9 cellular contexts compared by ENCODE assay signal in the genomic region with DNA sequence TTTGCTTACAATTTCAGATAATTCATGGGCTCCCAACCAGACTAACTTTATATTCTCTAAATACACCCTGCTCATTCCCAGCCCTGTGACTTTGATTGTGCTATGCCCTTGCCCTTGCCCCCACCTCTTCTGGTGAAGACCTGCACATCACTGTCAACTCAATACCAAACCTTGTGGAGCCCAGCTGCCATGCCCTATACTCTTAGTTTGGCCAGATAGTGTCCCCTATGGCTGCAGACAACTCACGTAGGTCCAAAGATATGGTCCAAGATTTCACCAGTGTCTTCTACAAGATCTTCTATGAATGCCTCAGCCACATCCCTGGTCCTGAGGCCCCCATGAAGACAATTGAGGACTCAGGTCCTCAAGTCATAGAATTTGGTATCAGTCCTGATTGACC.
"Had no signal": no experiment of that assay in that cellular context is flagged by ENCODE, and none has a peak within 500 bp of the region (broad histone marks: within the 10 kb centered on the region; RNA-seq: fewer than 3 reads in every experiment).

No MANE protein-coding gene starts in this region.

- H3K27ac ChIP-seq: colonic mucosa, esophagus squamous epithelium, gastrocnemius medialis, heart right ventricle, lower lobe of right lung had no signal

- H3K4me3 Mint-ChIP-seq: dendritic cell treated with granulocyte-macrophage colony-stimulating factor and Interleukin-4, amounts not matched to agents 40 ng/mL and 50 ng/mL, for 4 days; effector memory CD8-positive, alpha-beta T cell; mesothelial cell of epicardium had no signal

- H3K27ac Mint-ChIP-seq: dendritic cell treated with granulocyte-macrophage colony-stimulating factor and Interleukin-4, amounts not matched to agents 40 ng/mL and 50 ng/mL, for 4 days; effector memory CD8-positive, alpha-beta T cell; mesothelial cell of epicardium had no signal

- H3K36me3 ChIP-seq: colonic mucosa, esophagus squamous epithelium, gastrocnemius medialis, heart right ventricle, lower lobe of right lung had no signal

- H3K9me3 ChIP-seq: colonic mucosa, esophagus squamous epithelium, gastrocnemius medialis, heart right ventricle, lower lobe of right lung had no signal

- H3K4me1 ChIP-seq: colonic mucosa, lower lobe of right lung had no signal

- H3K36me3 Mint-ChIP-seq: mesothelial cell of epicardium had no signal

- H3K27me3 Mint-ChIP-seq: dendritic cell treated with granulocyte-macrophage colony-stimulating factor and Interleukin-4, amounts not matched to agents 40 ng/mL and 50 ng/mL, for 4 days; effector memory CD8-positive, alpha-beta T cell had no signal

- H3K4me1 Mint-ChIP-seq: mesothelial cell of epicardium had no signal

- H3K27me3 ChIP-seq: colonic mucosa, esophagus squamous epithelium, gastrocnemius medialis, heart right ventricle had no signal

- DNase-seq: cortex of kidney, esophagus squamous epithelium, gastrocnemius medialis had no signal

- H3K4me3 ChIP-seq: colonic mucosa, esophagus squamous epithelium, gastrocnemius medialis, heart right ventricle, lower lobe of right lung had no signal

- H3K9me3 Mint-ChIP-seq: dendritic cell treated with granulocyte-macrophage colony-stimulating factor and Interleukin-4, amounts not matched to agents 40 ng/mL and 50 ng/mL, for 4 days; effector memory CD8-positive, alpha-beta T cell; mesothelial cell of epicardium had no signal
